In the genomic region with DNA sequence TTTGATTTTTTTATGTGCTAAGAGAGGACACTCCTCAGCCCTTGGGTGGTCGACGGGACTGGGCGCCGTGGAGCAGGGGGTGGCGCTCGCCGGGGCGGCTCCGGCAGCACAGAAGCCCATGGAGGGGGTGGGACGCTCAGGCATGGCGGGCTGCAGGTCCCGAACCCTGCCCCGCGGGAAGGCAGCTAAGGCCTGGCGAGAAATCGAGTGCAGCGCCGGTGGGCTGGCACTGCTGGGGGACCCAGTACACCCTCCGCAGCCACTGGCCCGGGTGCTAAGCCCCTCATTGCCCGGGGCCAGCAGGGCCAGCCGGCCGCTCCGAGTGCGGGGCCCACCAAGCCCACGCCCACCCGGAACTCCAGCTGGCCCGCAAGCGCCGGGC, we compare ENCODE assay signal across 7 cellular contexts.
DNase-seq lines count a peak whose midpoint lies in the region; ATAC-seq, FAIRE-seq and TF ChIP-seq lines count a peak whose summit lies in the region.
"Not testable (repeated sequence)": the region's sequence is repeated elsewhere in the genome, so short reads cannot be mapped to it uniquely, and the experiment has no call there.

No MANE protein-coding gene starts in this region.

- H2AFZ ChIP-seq in astrocyte (ENCODE audit: low read depth, low read length), result not testable (repeated sequence)

- WGBS in testis, 2 donors, result 53 to 83% methylated on average over 4 to 20 of the region's 30 CpGs

- in situ Hi-C loops in SK-MEL-5 (cut with HindIII; ENCODE audit: low pct_unique_long_range_greater_than_20kb, low sequenced_read_pairs), result not testable (repeated sequence)

- H3K27me3 ChIP-seq in astrocyte (ENCODE audit: insufficient read depth, low read length); foreskin keratinocyte; testis: not testable (repeated sequence)

- H3K9me3 Mint-ChIP-seq in astrocyte (ENCODE audit: unreplicated experiment), result not testable (repeated sequence)

- H3K9me3 ChIP-seq in astrocyte (ENCODE audit: insufficient read depth, low read depth, low read length); testis: not testable (repeated sequence)

- H3K27ac ChIP-seq in astrocyte (ENCODE audit: low read depth, low read length); foreskin keratinocyte; testis: not testable (repeated sequence)

- H3K4me2 ChIP-seq in astrocyte (ENCODE audit: low read length), result not testable (repeated sequence)

- H3K4me3 Mint-ChIP-seq in astrocyte (ENCODE audit: unreplicated experiment), result peak overlapping the region; percentile 87

- H3K36me3 ChIP-seq in astrocyte (ENCODE audit: insufficient read depth, low read length); testis (ENCODE audit: low read depth, missing control alignments): not testable (repeated sequence)

- not testable (repeated sequence) for H3K9ac ChIP-seq in astrocyte (ENCODE audit: low read length)

- not testable (repeated sequence) for H3K79me2 ChIP-seq in astrocyte (ENCODE audit: insufficient read depth, low read length)

- H4K20me1 ChIP-seq in astrocyte (ENCODE audit: insufficient read depth, low read length), result not testable (repeated sequence)

- not testable (repeated sequence) for TF ChIP-seq CTCF in astrocyte (IDR thresholded peaks at IDR 0.05; ENCODE audit: insufficient read depth, low read depth, low read length); foreskin keratinocyte (conservative IDR thresholded peaks at IDR 0.05); testis (IDR thresholded peaks at IDR 0.05)

- H3K27ac Mint-ChIP-seq in astrocyte (ENCODE audit: unreplicated experiment), result not testable (repeated sequence)

- not testable (repeated sequence) for FAIRE-seq in astrocyte (lab: Jason Lieb, UNC)

- H3K4me1 Mint-ChIP-seq in astrocyte (ENCODE audit: low read depth, unreplicated experiment), result not testable (repeated sequence)

- not testable (repeated sequence) for TF ChIP-seq POLR2A in testis (IDR thresholded peaks at IDR 0.05)

- ATAC-seq in foreskin keratinocyte, result peak; percentile 50

- H3K36me3 Mint-ChIP-seq in astrocyte (ENCODE audit: low read depth, unreplicated experiment), result not testable (repeated sequence)

- H3K27me3 Mint-ChIP-seq in astrocyte (ENCODE audit: low read depth, unreplicated experiment), result not testable (repeated sequence)

- not testable (repeated sequence) for H3K4me1 ChIP-seq in astrocyte (ENCODE audit: insufficient read depth, low read length); foreskin keratinocyte; testis

- H3K4me3 ChIP-seq in astrocyte (ENCODE audit: insufficient read depth, low read depth, low read length), result not testable (repeated sequence)
- peak overlapping the region; percentile 29 to 53 for H3K4me3 ChIP-seq in testis

- DNase-seq in Daoy (ENCODE audit: low read depth), result peak; percentile 39
- DNase-seq in NCI-H1105 (lab: John Stamatoyannopoulos, UW), result peak; percentile 20
- peak; percentile 84 for DNase-seq in NCI-H748 (lab: John Stamatoyannopoulos, UW; ENCODE audit: unreplicated experiment)
- peak; percentile 20 for DNase-seq in SK-MEL-5 (ENCODE audit: low read depth, low spot score)
- not testable (repeated sequence) for DNase-seq in astrocyte (ENCODE audit: low read depth); foreskin keratinocyte; testis

- intact Hi-C loops in testis (cut with DNase I; ENCODE audit: low total_unique reads), result not testable (repeated sequence)
